9 cellular contexts compared by ENCODE assay signal in genomic region chr1:161228032-161228431, GRCh38. TPM values are rescaled to one million over a fixed set of nuclear protein-coding genes. Genes with fewer than 3 reads are reported as not detected.
DNase-seq lines count a peak whose midpoint lies in the region; ATAC-seq and TF ChIP-seq lines count a peak whose summit lies in the region.
"Had no signal": no experiment of that assay in that cellular context is flagged by ENCODE, and none has a peak within 500 bp of the region (broad histone marks: within the 10 kb centered on the region; RNA-seq: fewer than 3 reads in every experiment).

No MANE protein-coding gene starts in this region.

- no peak for ATAC-seq in HG03097 (IDR thresholded peaks at IDR 0.05; ENCODE audit: low FRiP score, unreplicated experiment)

- no peaks in the 10 kb centered on the region for H3K27me3 Mint-ChIP-seq in MCF 10A (ENCODE audit: insufficient read depth, unreplicated experiment)
- H3K27me3 Mint-ChIP-seq: progenitor cell of endocrine pancreas had no signal

- H3K4me3 ChIP-seq in DOHH2 (ENCODE audit: low read length) (peak overlapping the region; percentile 81), MM.1S (ENCODE audit: low read length) (peak overlapping the region; percentile 89), neutrophil (ENCODE audit: low read depth in 1 of 2, low read length in 1 of 2) (peak overlapping the region; percentile 75 to 76), testis (no peak overlapping the region)

- no peak overlapping the region for H3K27ac Mint-ChIP-seq in MCF 10A (ENCODE audit: low read depth, unreplicated experiment)

- no peak for DNase-seq in MM.1S
- no peak for DNase-seq in MCF 10A (ENCODE audit: unreplicated experiment)
- DNase-seq in GM19238 (ENCODE audit: insufficient read length, low spot score), result no peak
- DNase-seq in testis, result no peak

- TF ChIP-seq POLR2A in testis (IDR thresholded peaks at IDR 0.05), result no peak

- H3K9me3 ChIP-seq in DOHH2 (ENCODE audit: control insufficient read depth, insufficient read depth, low read length) (no peaks in the 10 kb centered on the region), MM.1S (replicated peaks; ENCODE audit: insufficient read depth, low read length) (no peaks in the 10 kb centered on the region), neutrophil (no peaks in the 10 kb centered on the region), testis (no peaks in the 10 kb centered on the region)

- CTCF ChIA-PET in MCF 10A (lab: Yijun Ruan, JAX), result interaction anchor here (0.5 to 18.5 kb wide), 32 partner anchors 11 to 1152 kb away, joined by 3 to 444 read pairs (median 10); partner anchors contain the start of genes ADAMTS4, CFAP126, FCER1G and NDUFS2

- H3F3A ChIP-seq in DOHH2 (ENCODE audit: control insufficient read depth, insufficient read depth) (no peaks in the 10 kb centered on the region), MM.1S (ENCODE audit: insufficient read depth, low read length) (peaks cover 16% of the 10 kb centered on the region)

- H3K4me2 ChIP-seq in DOHH2 (ENCODE audit: low read length) (peak overlapping the region; percentile 81), MM.1S (ENCODE audit: low read depth, low read length) (peak overlapping the region; percentile 95)

- no TSS peak for BruUV-seq in MCF 10A (replicated peaks; lab: Mats Ljungman, UMichigan)

- peaks cover 29% of the 10 kb centered on the region for H3K36me3 Mint-ChIP-seq in MCF 10A (ENCODE audit: insufficient read depth, unreplicated experiment)

- H3K9me3 Mint-ChIP-seq in MCF 10A (ENCODE audit: unreplicated experiment), result no peaks in the 10 kb centered on the region

- H4K20me1 ChIP-seq in DOHH2 (ENCODE audit: control insufficient read depth, insufficient read depth, low read depth, low read length), result no peaks in the 10 kb centered on the region
- no peaks in the 10 kb centered on the region for H4K20me1 ChIP-seq in MM.1S (ENCODE audit: insufficient read depth, low read length)

- H3K27me3 ChIP-seq in DOHH2 (ENCODE audit: control insufficient read depth, low read length) (no peaks in the 10 kb centered on the region), MM.1S (replicated peaks; ENCODE audit: insufficient read depth, low read length) (no peaks in the 10 kb centered on the region), neutrophil (no peaks in the 10 kb centered on the region), testis (no peaks in the 10 kb centered on the region)

- H3K4me1 ChIP-seq in DOHH2 (ENCODE audit: control insufficient read depth, low read length), result peaks cover 24% of the 10 kb centered on the region
- peaks cover 19% of the 10 kb centered on the region for H3K4me1 ChIP-seq in MM.1S (ENCODE audit: low read length)
- peaks cover 34 to 35% of the 10 kb centered on the region in 2 experiments for H3K4me1 ChIP-seq in neutrophil (ENCODE audit: control insufficient read depth in 1 of 2, insufficient read depth in 1 of 2, low read depth in 1 of 2, low read length in 1 of 2)
- peaks cover 15% of the 10 kb centered on the region for H3K4me1 ChIP-seq in testis

- peak overlapping the region; percentile 50; the same call in 1 of the 2 replicates for H2AFZ ChIP-seq in MM.1S (ENCODE audit: low read length)

- peaks cover 22% of the 10 kb centered on the region for H3K4me1 Mint-ChIP-seq in MCF 10A (ENCODE audit: insufficient read depth, unreplicated experiment)

- H3K79me2 ChIP-seq in DOHH2 (ENCODE audit: control insufficient read depth, low read length) (peaks cover 11% of the 10 kb centered on the region), MM.1S (ENCODE audit: low read length) (peaks cover 27% of the 10 kb centered on the region)

- H3K4me3 Mint-ChIP-seq in MCF 10A (ENCODE audit: unreplicated experiment), result peak overlapping the region; percentile 90

- H3K27ac ChIP-seq in DOHH2 (ENCODE audit: low read depth, low read length) (peak overlapping the region; percentile 38), MM.1S (ENCODE audit: low read length) (peak overlapping the region; percentile 49; the same call in 1 of the 2 replicates), neutrophil (peak overlapping the region; percentile 85), testis (no peak overlapping the region)

- peak overlapping the region; percentile 32; the same call in 1 of the 2 replicates for H3K9ac ChIP-seq in MM.1S (ENCODE audit: low read length)

- H3K9me2 ChIP-seq in DOHH2 (replicated peaks; ENCODE audit: control insufficient read depth, low read length), result no peaks in the 10 kb centered on the region
- no peaks in the 10 kb centered on the region for H3K9me2 ChIP-seq in MM.1S (replicated peaks; ENCODE audit: insufficient read depth, low read length)

- TF ChIP-seq CTCF in DOHH2 (IDR thresholded peaks at IDR 0.05; ENCODE audit: low read depth, low read length, poor library complexity, severe bottlenecking) (no peak), MM.1S (IDR thresholded peaks at IDR 0.05; ENCODE audit: low read length) (no peak), MCF 10A (IDR thresholded peaks at IDR 0.05; ENCODE audit: unreplicated experiment) (no peak), neutrophil (IDR thresholded peaks at IDR 0.05) (no peak), testis (IDR thresholded peaks at IDR 0.05) (no peak)

- H3K36me3 ChIP-seq in DOHH2 (ENCODE audit: control insufficient read depth, low read length) (peaks cover 30% of the 10 kb centered on the region), MM.1S (replicated peaks; ENCODE audit: insufficient read depth, low read length) (0 out of 2 replicates have a peak, but pooled peaks cover 5% of the 10 kb centered on the region), neutrophil (peaks cover 27% of the 10 kb centered on the region), testis (ENCODE audit: low read depth, missing control alignments) (no peaks in the 10 kb centered on the region)

- intact Hi-C loops in MCF 10A (cut with micrococcal nuclease) (loop anchor here (10.0 kb wide), 1 partner anchor 507 kb away; no protein-coding TSS in a partner anchor), testis (cut with DNase I; ENCODE audit: low total_unique reads) (no loop called here)

- WGBS in testis, 2 donors, result 91% methylated on average over 6 to 7 of the region's 7 CpGs

- POLR2A ChIA-PET in MCF 10A (lab: Yijun Ruan, JAX), result interaction anchor here (0.6 to 6.8 kb wide), 7 partner anchors 8 to 155 kb away, joined by 3 to 81 read pairs (median 4); partner anchors contain the start of genes CFAP126, NDUFS2 and SDHC

RNA-seq across cellular contexts. Expression of gene TOMM40L, which starts 2.2 kb away (rescaled TPM):
- total RNA-seq in MCF 10A (2022), result 10.0 and 12.3 TPM in 2 replicates
- 1 to 10 TPM; 4.7 to 6.0 TPM for total RNA-seq in testis
- polyA plus RNA-seq in testis (ENCODE audit: insufficient read depth, low read depth, low replicate concordance), result 7.5 TPM

RNA-seq across cellular contexts. Expression of gene APOA2, which starts 4.6 kb away (rescaled TPM):
- not detected in 2 replicates for total RNA-seq in MCF 10A (2022)
- total RNA-seq in testis, result not detected
- polyA plus RNA-seq in testis (ENCODE audit: insufficient read depth, low read depth, low replicate concordance), result 1.6 TPM
- total RNA-seq: LHCN-M2 had no signal

RNA-seq across cellular contexts. Expression of gene NR1I3, which starts 10.0 kb away (rescaled TPM):
- total RNA-seq in MCF 10A (2022) (not detected in 2 replicates), testis (under 1 TPM; 0.31 to 0.68 TPM)
- polyA plus RNA-seq in testis (ENCODE audit: insufficient read depth, low read depth, low replicate concordance), result 0.57 TPM
- total RNA-seq: LHCN-M2, progenitor cell of endocrine pancreas had no signal

RNA-seq across cellular contexts. Expression of gene FCER1G, which starts 12.9 kb away (rescaled TPM):
- total RNA-seq in MCF 10A (2022) (1.0 and 2.1 TPM in 2 replicates), testis (10 to 100 TPM in 1 of 2 donors, 1 to 10 TPM in 1; 2.1 to 13.3 TPM)
- 60.9 TPM for polyA plus RNA-seq in testis (ENCODE audit: insufficient read depth, low read depth, low replicate concordance)

RNA-seq across cellular contexts. Expression of gene NDUFS2, which starts 25.9 kb away (rescaled TPM):
- total RNA-seq in MCF 10A (2022), result 139 and 149 TPM in 2 replicates
- total RNA-seq in testis, result 100 to 1,000 TPM; 117 to 129 TPM
- polyA plus RNA-seq in testis (ENCODE audit: insufficient read depth, low read depth, low replicate concordance), result 82.9 TPM

Comparison
In these comparisons a context has a peak if more than half of its experiments do, and no peak if none do; other contexts are left out.
1. H3K27ac ChIP-seq: peak in DOHH2 (single experiment), MM.1S (single experiment) and neutrophil (single experiment); none in testis (0 of 2).
2. H3K4me3 ChIP-seq: peak in DOHH2 (single experiment), MM.1S (single experiment) and neutrophil (2 of 2); none in testis (0 of 2).